Comparison of ENCODE assay signal across 1 cellular context in the genomic region with DNA sequence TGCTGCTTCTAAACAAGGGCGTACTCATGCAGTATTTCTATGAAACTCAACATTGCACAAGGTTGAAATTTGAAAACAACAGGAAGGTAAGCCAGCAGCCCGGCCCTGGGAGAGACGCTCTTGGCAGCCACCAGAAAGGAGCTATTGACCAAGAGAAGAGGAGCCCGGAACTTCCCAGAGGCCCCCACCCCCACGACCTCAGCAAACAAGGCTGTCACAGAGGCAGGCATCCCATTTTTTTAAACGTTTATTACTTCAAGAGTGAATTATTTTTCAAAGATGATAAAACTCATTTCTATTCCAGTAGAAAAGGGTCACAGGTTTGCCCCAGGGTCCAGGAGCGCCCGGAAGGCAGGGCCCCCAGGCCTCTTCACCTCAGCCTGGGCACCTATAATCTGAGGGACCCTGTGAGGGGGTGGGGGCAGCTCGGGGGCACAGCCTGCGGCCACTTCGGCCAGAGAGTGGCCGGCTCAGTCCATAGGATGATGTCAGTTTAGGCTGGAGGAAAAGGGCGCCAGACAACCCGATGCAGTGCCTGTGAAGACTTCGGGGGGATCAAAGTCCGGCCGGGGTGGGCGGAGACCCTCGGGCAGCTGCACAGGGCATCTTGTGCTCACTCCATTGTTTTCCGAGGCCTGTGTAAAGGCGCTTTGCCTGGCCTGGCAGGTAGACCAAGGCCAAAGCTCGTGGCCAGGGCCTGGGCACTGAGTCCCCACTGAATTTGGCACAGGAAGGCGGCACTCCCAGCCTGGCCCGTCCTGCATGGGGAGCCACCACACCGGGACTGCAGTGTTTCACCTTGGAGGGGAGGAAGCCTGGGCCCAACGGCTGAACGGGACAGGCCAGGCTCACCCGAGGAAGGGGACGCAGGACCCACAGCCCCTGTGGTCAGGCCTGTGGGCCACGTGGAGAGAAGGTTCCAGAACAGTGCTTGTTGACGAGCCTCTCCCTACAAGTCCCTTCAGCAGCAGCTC.
A peak's percentile ranks its signal among the peaks of the same experiment; 100 is the strongest.
TF ChIP-seq lines count a peak whose summit lies in the region.

No MANE protein-coding gene starts in this region.

TF ChIP-seq in HepG2, 621 proteins besides CTCF, POLR2A, EP300 and RAD21 (continued from another document):
- TF ChIP-seq, protein P1, sequence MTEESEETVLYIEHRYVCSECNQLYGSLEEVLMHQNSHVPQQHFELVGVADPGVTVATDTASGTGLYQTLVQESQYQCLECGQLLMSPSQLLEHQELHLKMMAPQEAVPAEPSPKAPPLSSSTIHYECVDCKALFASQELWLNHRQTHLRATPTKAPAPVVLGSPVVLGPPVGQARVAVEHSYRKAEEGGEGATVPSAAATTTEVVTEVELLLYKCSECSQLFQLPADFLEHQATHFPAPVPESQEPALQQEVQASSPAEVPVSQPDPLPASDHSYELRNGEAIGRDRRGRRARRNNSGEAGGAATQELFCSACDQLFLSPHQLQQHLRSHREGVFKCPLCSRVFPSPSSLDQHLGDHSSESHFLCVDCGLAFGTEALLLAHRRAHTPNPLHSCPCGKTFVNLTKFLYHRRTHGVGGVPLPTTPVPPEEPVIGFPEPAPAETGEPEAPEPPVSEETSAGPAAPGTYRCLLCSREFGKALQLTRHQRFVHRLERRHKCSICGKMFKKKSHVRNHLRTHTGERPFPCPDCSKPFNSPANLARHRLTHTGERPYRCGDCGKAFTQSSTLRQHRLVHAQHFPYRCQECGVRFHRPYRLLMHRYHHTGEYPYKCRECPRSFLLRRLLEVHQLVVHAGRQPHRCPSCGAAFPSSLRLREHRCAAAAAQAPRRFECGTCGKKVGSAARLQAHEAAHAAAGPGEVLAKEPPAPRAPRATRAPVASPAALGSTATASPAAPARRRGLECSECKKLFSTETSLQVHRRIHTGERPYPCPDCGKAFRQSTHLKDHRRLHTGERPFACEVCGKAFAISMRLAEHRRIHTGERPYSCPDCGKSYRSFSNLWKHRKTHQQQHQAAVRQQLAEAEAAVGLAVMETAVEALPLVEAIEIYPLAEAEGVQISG (CRISPR knock-in tag; IDR thresholded peaks at IDR 0.05), result peak; percentile 19
- peak; percentile 25; the same call in 1 of the 2 replicates for TF ChIP-seq RCOR2 (CRISPR knock-in tag; IDR thresholded peaks at IDR 0.05)
- peak; percentile 46 for TF ChIP-seq GABPB1 (CRISPR knock-in tag; IDR thresholded peaks at IDR 0.05)
- TF ChIP-seq, protein P2, sequence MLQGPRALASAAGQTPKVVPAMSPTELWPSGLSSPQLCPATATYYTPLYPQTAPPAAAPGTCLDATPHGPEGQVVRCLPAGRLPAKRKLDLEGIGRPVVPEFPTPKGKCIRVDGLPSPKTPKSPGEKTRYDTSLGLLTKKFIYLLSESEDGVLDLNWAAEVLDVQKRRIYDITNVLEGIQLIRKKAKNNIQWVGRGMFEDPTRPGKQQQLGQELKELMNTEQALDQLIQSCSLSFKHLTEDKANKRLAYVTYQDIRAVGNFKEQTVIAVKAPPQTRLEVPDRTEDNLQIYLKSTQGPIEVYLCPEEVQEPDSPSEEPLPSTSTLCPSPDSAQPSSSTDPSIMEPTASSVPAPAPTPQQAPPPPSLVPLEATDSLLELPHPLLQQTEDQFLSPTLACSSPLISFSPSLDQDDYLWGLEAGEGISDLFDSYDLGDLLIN (CRISPR knock-in tag; IDR thresholded peaks at IDR 0.05; ENCODE audit: borderline replicate concordance), result no peak
- TF ChIP-seq, protein P3, sequence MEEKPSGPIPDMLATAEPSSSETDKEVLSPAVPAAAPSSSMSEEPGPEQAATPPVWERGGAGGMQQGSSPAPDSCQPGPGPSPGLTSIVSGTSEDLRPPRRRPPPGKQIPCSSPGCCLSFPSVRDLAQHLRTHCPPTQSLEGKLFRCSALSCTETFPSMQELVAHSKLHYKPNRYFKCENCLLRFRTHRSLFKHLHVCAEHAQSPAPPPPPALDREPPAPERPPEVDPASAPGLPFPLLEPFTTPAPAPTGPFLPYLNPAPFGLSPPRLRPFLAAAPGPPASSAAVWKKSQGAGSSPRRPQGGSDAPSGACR (CRISPR knock-in tag; IDR thresholded peaks at IDR 0.05), result no peak
- TF ChIP-seq, protein P4, sequence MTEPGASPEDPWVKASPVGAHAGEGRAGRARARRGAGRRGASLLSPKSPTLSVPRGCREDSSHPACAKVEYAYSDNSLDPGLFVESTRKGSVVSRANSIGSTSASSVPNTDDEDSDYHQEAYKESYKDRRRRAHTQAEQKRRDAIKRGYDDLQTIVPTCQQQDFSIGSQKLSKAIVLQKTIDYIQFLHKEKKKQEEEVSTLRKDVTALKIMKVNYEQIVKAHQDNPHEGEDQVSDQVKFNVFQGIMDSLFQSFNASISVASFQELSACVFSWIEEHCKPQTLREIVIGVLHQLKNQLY (CRISPR knock-in tag; IDR thresholded peaks at IDR 0.05), result no peak
- no peak for TF ChIP-seq MTF2 (CRISPR knock-in tag; IDR thresholded peaks at IDR 0.05; ENCODE audit: borderline replicate concordance)
- peak; percentile 55; the same call in 1 of the 2 replicates for TF ChIP-seq AHR (CRISPR knock-in tag; IDR thresholded peaks at IDR 0.05)
- TF ChIP-seq BRCA1 (CRISPR knock-in tag; IDR thresholded peaks at IDR 0.05), result no peak
- peak; percentile 71 for TF ChIP-seq ZSCAN31 (CRISPR knock-in tag; IDR thresholded peaks at IDR 0.05; ENCODE audit: low read depth)
- TF ChIP-seq, protein P5, sequence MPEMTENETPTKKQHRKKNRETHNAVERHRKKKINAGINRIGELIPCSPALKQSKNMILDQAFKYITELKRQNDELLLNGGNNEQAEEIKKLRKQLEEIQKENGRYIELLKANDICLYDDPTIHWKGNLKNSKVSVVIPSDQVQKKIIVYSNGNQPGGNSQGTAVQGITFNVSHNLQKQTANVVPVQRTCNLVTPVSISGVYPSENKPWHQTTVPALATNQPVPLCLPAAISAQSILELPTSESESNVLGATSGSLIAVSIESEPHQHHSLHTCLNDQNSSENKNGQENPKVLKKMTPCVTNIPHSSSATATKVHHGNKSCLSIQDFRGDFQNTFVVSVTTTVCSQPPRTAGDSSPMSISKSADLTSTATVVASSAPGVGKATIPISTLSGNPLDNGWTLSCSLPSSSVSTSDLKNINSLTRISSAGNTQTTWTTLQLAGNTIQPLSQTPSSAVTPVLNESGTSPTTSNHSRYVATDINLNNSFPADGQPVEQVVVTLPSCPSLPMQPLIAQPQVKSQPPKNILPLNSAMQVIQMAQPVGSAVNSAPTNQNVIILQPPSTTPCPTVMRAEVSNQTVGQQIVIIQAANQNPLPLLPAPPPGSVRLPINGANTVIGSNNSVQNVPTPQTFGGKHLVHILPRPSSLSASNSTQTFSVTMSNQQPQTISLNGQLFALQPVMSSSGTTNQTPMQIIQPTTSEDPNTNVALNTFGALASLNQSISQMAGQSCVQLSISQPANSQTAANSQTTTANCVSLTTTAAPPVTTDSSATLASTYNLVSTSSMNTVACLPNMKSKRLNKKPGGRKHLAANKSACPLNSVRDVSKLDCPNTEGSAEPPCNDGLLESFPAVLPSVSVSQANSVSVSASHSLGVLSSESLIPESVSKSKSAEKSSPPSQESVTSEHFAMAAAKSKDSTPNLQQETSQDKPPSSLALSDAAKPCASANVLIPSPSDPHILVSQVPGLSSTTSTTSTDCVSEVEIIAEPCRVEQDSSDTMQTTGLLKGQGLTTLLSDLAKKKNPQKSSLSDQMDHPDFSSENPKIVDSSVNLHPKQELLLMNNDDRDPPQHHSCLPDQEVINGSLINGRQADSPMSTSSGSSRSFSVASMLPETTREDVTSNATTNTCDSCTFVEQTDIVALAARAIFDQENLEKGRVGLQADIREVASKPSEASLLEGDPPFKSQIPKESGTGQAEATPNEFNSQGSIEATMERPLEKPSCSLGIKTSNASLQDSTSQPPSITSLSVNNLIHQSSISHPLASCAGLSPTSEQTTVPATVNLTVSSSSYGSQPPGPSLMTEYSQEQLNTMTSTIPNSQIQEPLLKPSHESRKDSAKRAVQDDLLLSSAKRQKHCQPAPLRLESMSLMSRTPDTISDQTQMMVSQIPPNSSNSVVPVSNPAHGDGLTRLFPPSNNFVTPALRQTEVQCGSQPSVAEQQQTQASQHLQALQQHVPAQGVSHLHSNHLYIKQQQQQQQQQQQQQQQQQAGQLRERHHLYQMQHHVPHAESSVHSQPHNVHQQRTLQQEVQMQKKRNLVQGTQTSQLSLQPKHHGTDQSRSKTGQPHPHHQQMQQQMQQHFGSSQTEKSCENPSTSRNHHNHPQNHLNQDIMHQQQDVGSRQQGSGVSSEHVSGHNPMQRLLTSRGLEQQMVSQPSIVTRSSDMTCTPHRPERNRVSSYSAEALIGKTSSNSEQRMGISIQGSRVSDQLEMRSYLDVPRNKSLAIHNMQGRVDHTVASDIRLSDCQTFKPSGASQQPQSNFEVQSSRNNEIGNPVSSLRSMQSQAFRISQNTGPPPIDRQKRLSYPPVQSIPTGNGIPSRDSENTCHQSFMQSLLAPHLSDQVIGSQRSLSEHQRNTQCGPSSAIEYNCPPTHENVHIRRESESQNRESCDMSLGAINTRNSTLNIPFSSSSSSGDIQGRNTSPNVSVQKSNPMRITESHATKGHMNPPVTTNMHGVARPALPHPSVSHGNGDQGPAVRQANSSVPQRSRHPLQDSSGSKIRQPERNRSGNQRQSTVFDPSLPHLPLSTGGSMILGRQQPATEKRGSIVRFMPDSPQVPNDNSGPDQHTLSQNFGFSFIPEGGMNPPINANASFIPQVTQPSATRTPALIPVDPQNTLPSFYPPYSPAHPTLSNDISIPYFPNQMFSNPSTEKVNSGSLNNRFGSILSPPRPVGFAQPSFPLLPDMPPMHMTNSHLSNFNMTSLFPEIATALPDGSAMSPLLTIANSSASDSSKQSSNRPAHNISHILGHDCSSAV (CRISPR knock-in tag; IDR thresholded peaks at IDR 0.05; ENCODE audit: borderline replicate concordance), result no peak
- 0 out of 2 replicates have a peak, but pooled peaks have one; percentile 32 for TF ChIP-seq ZNF605 (CRISPR knock-in tag; IDR thresholded peaks at IDR 0.05)
- TF ChIP-seq ZBTB7A (CRISPR knock-in tag; IDR thresholded peaks at IDR 0.05), result peak; percentile 21; the same call in 1 of the 2 replicates
- peak; percentile 45; the same call in 1 of the 2 replicates for TF ChIP-seq ZSCAN21 (CRISPR knock-in tag; IDR thresholded peaks at IDR 0.05; ENCODE audit: borderline replicate concordance)
- TF ChIP-seq ZNF333 (CRISPR knock-in tag; IDR thresholded peaks at IDR 0.05; ENCODE audit: borderline replicate concordance), result no peak
- no peak for TF ChIP-seq PCBP1 (IDR thresholded peaks at IDR 0.05; ENCODE audit: borderline replicate concordance, low read depth, low read length)
- no peak for TF ChIP-seq PHF20 (CRISPR knock-in tag; IDR thresholded peaks at IDR 0.05)
- TF ChIP-seq ZKSCAN5 (CRISPR knock-in tag; IDR thresholded peaks at IDR 0.05), result no peak
- TF ChIP-seq TMF1 (CRISPR knock-in tag; IDR thresholded peaks at IDR 0.05; ENCODE audit: low read depth), result no peak
- TF ChIP-seq AKAP8 (CRISPR knock-in tag; IDR thresholded peaks at IDR 0.05), result 0 out of 2 replicates have a peak, but pooled peaks have one; percentile 44
- TF ChIP-seq ZFP36 (IDR thresholded peaks at IDR 0.05; ENCODE audit: borderline replicate concordance, low read depth, low read length, partially characterized antibody), result no peak
- TF ChIP-seq KLF13 (CRISPR knock-in tag; IDR thresholded peaks at IDR 0.05), result 0 out of 2 replicates have a peak, but pooled peaks have one; percentile 4
- TF ChIP-seq, protein P6, sequence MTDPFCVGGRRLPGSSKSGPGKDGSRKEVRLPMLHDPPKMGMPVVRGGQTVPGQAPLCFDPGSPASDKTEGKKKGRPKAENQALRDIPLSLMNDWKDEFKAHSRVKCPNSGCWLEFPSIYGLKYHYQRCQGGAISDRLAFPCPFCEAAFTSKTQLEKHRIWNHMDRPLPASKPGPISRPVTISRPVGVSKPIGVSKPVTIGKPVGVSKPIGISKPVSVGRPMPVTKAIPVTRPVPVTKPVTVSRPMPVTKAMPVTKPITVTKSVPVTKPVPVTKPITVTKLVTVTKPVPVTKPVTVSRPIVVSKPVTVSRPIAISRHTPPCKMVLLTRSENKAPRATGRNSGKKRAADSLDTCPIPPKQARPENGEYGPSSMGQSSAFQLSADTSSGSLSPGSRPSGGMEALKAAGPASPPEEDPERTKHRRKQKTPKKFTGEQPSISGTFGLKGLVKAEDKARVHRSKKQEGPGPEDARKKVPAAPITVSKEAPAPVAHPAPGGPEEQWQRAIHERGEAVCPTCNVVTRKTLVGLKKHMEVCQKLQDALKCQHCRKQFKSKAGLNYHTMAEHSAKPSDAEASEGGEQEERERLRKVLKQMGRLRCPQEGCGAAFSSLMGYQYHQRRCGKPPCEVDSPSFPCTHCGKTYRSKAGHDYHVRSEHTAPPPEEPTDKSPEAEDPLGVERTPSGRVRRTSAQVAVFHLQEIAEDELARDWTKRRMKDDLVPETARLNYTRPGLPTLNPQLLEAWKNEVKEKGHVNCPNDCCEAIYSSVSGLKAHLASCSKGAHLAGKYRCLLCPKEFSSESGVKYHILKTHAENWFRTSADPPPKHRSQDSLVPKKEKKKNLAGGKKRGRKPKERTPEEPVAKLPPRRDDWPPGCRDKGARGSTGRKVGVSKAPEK (CRISPR knock-in tag; IDR thresholded peaks at IDR 0.05; ENCODE audit: borderline replicate concordance), result no peak
- TF ChIP-seq ZNF143 (CRISPR knock-in tag; IDR thresholded peaks at IDR 0.05), result peak; percentile 7; the same call in 1 of the 2 replicates
- TF ChIP-seq PRMT3 (CRISPR knock-in tag; IDR thresholded peaks at IDR 0.05; ENCODE audit: borderline replicate concordance, low read depth), result 0 out of 2 replicates have a peak, but pooled peaks have one; percentile 38
- TF ChIP-seq ZNF891 (CRISPR knock-in tag; IDR thresholded peaks at IDR 0.05), result no peak; the same call in 1 of the 2 replicates
